In genomic region chr7:83673291-83673690, GRCh38 we compare ENCODE assay signal across 1 cellular context. TPM values are rescaled to one million over a fixed set of nuclear protein-coding genes. Genes with fewer than 3 reads are reported as not detected.
"Had no signal": no experiment of that assay in that cellular context is flagged by ENCODE, and none has a peak within 500 bp of the region (broad histone marks: within the 10 kb centered on the region; RNA-seq: fewer than 3 reads in every experiment).

No MANE protein-coding gene starts in this region.

RNA-seq across cellular contexts. Expression of gene SEMA3E, which starts 24.4 kb away (rescaled TPM):
- total RNA-seq: endothelial cell of umbilical vein had no signal
- polyA plus RNA-seq: endothelial cell of umbilical vein had no signal
